Comparison of ENCODE assay signal across 1 cellular context in the genomic region with DNA sequence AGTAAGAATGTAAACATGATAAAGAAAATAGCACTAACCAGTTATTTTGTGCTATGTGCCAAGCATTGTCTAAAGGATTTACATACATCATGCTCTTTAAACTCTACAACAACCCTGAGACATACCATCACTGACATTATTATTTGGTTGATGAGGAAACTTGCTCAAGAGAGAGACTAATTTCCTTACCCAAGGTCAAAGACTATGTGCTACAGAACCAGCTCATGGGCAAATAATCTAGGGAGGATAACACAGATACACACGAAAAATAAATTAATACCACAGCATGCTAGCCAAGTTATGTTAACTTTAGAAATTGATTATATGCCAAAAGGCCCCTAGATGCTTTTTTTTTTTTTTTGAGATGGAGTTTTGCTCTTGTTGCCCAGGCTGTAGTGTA.
TF ChIP-seq lines count a peak whose summit lies in the region.

No MANE protein-coding gene starts in this region.

TF ChIP-seq in K562, 482 proteins besides CTCF, POLR2A, EP300 and RAD21:
- TF ChIP-seq JUND (IDR thresholded peaks at IDR 0.05; ENCODE audit: borderline replicate concordance, low read depth, low read length) (no peak), JUND (tag; IDR thresholded peaks at IDR 0.05; ENCODE audit: borderline replicate concordance, low read depth, low read length) (no peak), KDM4B (IDR thresholded peaks at IDR 0.05; ENCODE audit: borderline replicate concordance in 2 of 2, low read depth in 1 of 2) (no peak), FOXA1 (IDR thresholded peaks at IDR 0.05; ENCODE audit: borderline replicate concordance) (no peak), PRMT5 (CRISPR knock-in tag; IDR thresholded peaks at IDR 0.05) (no peak), E2F3 (CRISPR knock-in tag; IDR thresholded peaks at IDR 0.05) (no peak), ELF1 (tag; IDR thresholded peaks at IDR 0.05) (no peak), MXI1 (IDR thresholded peaks at IDR 0.05; ENCODE audit: low read depth, low read length) (no peak), ELF4 (CRISPR knock-in tag; IDR thresholded peaks at IDR 0.05) (no peak), TFAP4 (CRISPR knock-in tag; IDR thresholded peaks at IDR 0.05; ENCODE audit: borderline replicate concordance) (no peak), LARP7 (IDR thresholded peaks at IDR 0.05) (no peak), ZNF347 (CRISPR knock-in tag; IDR thresholded peaks at IDR 0.05; ENCODE audit: low read depth) (no peak), ZNF41 (CRISPR knock-in tag; conservative IDR thresholded peaks at IDR 0.05) (no peak), ZNF384 (IDR thresholded peaks at IDR 0.05; ENCODE audit: low read depth, low read length) (no peak), ZNF134 (CRISPR knock-in tag; conservative IDR thresholded peaks at IDR 0.05) (no peak)
